ENCODE assay signal across 15 cellular contexts in genomic region chr6:106256201-106256968, GRCh38.
A peak's percentile ranks its signal among the peaks of the same experiment; 100 is the strongest.
DNase-seq lines count a peak whose midpoint lies in the region; ATAC-seq, FAIRE-seq and TF ChIP-seq lines count a peak whose summit lies in the region.
"Had no signal": no experiment of that assay in that cellular context is flagged by ENCODE, and none has a peak within 500 bp of the region (broad histone marks: within the 10 kb centered on the region; RNA-seq: fewer than 3 reads in every experiment).

No MANE protein-coding gene starts in this region.

- FAIRE-seq in HepG2 (lab: Jason Lieb, UNC), result no peak

- no peaks in the 10 kb centered on the region for H3K36me3 ChIP-seq in MG63
- H3K36me3 ChIP-seq in mammary epithelial cell (ENCODE audit: insufficient read depth, low read length), result no peaks in the 10 kb centered on the region
- no peaks in the 10 kb centered on the region for H3K36me3 ChIP-seq in HepG2 (replicated peaks in 1 of 2; ENCODE audit: control insufficient read depth in 1 of 2, insufficient read depth in 2 of 2, low read length in 2 of 2)
- H3K36me3 ChIP-seq: left lung, vagina had no signal

- no peaks in the 10 kb centered on the region for H3K27me3 ChIP-seq in MG63
- H3K27me3 ChIP-seq in mammary epithelial cell (ENCODE audit: insufficient read depth, low read length), result no peaks in the 10 kb centered on the region
- H3K27me3 ChIP-seq in HepG2 (ENCODE audit: control insufficient read depth in 1 of 2, insufficient read depth in 2 of 2, low read length in 2 of 2), result no peaks in the 10 kb centered on the region; a peak in 1 of 5 replicates
- H3K27me3 ChIP-seq: hepatocyte, left lung, vagina had no signal

- WGBS in mammary epithelial cell (ENCODE audit: low coverage, missing lambda C conversion rate), result 80% methylated on average over 4 of the region's 4 CpGs
- 80% methylated on average over 4 of the region's 4 CpGs for WGBS in HepG2 (ENCODE audit: low lambda C conversion rate)

- peak overlapping the region; percentile 40 for H3K27ac ChIP-seq in mammary epithelial cell (ENCODE audit: insufficient read depth, low read depth, low read length)
- H3K27ac ChIP-seq in HepG2 (ENCODE audit: extremely low read length, insufficient read depth, low read length), result no peak overlapping the region
- H3K27ac ChIP-seq: C4-2B, hepatocyte, left lung, vagina had no signal

- TF ChIP-seq CTCF in mammary epithelial cell (conservative IDR thresholded peaks at IDR 0.05 in 1 of 2, IDR thresholded peaks at IDR 0.05 in 1 of 2; ENCODE audit: extremely low read depth in 1 of 2, insufficient read depth in 1 of 2, low read depth in 1 of 2, low read length in 2 of 2), result no peak
- no peak for TF ChIP-seq CTCF in HepG2 (CRISPR knock-in tag; IDR thresholded peaks at IDR 0.05)

- H3K4me2 ChIP-seq in mammary epithelial cell (ENCODE audit: insufficient read depth, low read depth, low read length) (no peak overlapping the region), HepG2 (ENCODE audit: low read depth, low read length) (no peak overlapping the region)
- H3K4me2 ChIP-seq: hepatocyte had no signal

- TF ChIP-seq POLR2A in HepG2 (IDR thresholded peaks at IDR 0.05; ENCODE audit: insufficient read depth in 1 of 2, low read depth in 2 of 2, low read length in 2 of 2), result no peak

- TF ChIP-seq EP300 in HepG2 (IDR thresholded peaks at IDR 0.05; ENCODE audit: low read depth in 2 of 2, low read length in 2 of 2) (no peak), HepG2 (CRISPR knock-in tag; IDR thresholded peaks at IDR 0.05; ENCODE audit: borderline replicate concordance) (no peak)

- intact Hi-C loops in mammary epithelial cell (cut with micrococcal nuclease) (no loop called here), HepG2 (cut with micrococcal nuclease; ENCODE audit: unreplicated experiment) (no loop called here)

- ATAC-seq in HepG2, result no peak
- ATAC-seq: left lung; stimulated activated naive CD8-positive, alpha-beta T cell treated with anti-CD3 and anti-CD28 coated beads, Interleukin-15, amount 100 ng/mL, for 72 hours had no signal

- in situ Hi-C loops in mammary epithelial cell (cut with MboI; ENCODE audit: low sequenced_read_pairs in 2 of 2), result no loop called here
- in situ Hi-C loops in HepG2 (cut with HindIII; ENCODE audit: extremely low pct_ligation_motif_present, low pct_unique_long_range_greater_than_20kb), result no loop called here

- H3K4me1 ChIP-seq in mammary epithelial cell (ENCODE audit: insufficient read depth, low read length) (peaks cover 61% of the 10 kb centered on the region), HepG2 (ENCODE audit: insufficient read depth, low read length) (peaks cover 22% of the 10 kb centered on the region)
- H3K4me1 ChIP-seq: left lung had no signal

- BruUV-seq in mammary epithelial cell (replicated peaks; lab: Mats Ljungman, UMichigan) (no TSS peak), HepG2 (replicated peaks; lab: Mats Ljungman, UMichigan) (no TSS peak)

- H3K9me3 ChIP-seq in MG63, result no peaks in the 10 kb centered on the region
- no peaks in the 10 kb centered on the region for H3K9me3 ChIP-seq in mammary epithelial cell (replicated peaks; ENCODE audit: insufficient read depth, low read length)
- H3K9me3 ChIP-seq in HepG2 (ENCODE audit: low read length), result no peaks in the 10 kb centered on the region
- H3K9me3 ChIP-seq: left lung, vagina had no signal

- H3K4me3 ChIP-seq in MG63 (no peak overlapping the region), mammary epithelial cell (replicated peaks in 1 of 3; ENCODE audit: insufficient read depth in 1 of 3, low read depth in 2 of 3, low read length in 3 of 3) (no peak overlapping the region), HepG2 (replicated peaks in 1 of 3; ENCODE audit: insufficient read depth in 1 of 3, low read depth in 2 of 3, low read length in 3 of 3) (no peak overlapping the region)
- H3K4me3 ChIP-seq: hepatocyte, left lung, vagina had no signal

- dilution Hi-C loops in mammary epithelial cell (cut with HindIII; ENCODE audit: low sequenced_read_pairs), result no loop called here

- peaks cover 63% of the 10 kb centered on the region for H3K79me2 ChIP-seq in mammary epithelial cell (ENCODE audit: insufficient read depth, low read length)
- H3K79me2 ChIP-seq in HepG2 (ENCODE audit: insufficient read depth, low read length), result peaks cover 6% of the 10 kb centered on the region

- no peak overlapping the region for H2AFZ ChIP-seq in mammary epithelial cell (ENCODE audit: low read depth, low read length)
- no peak overlapping the region for H2AFZ ChIP-seq in HepG2 (ENCODE audit: low read length)
- H2AFZ ChIP-seq: hepatocyte had no signal

- H3K9ac ChIP-seq in mammary epithelial cell (ENCODE audit: insufficient read depth, low read length) (no peak overlapping the region), HepG2 (ENCODE audit: insufficient read depth, low read depth, low read length) (no peak overlapping the region)

- POLR2A ChIA-PET in HepG2 (lab: Yijun Ruan, JAX), result no interaction called here

- no peaks in the 10 kb centered on the region for H4K20me1 ChIP-seq in mammary epithelial cell (ENCODE audit: insufficient read depth, low read length)
- H4K20me1 ChIP-seq in HepG2 (ENCODE audit: insufficient read depth, low read length), result no peaks in the 10 kb centered on the region; the same call in 1 of the 2 replicates

- CTCF ChIA-PET in mammary epithelial cell (lab: Charles Lee; ENCODE audit: low non-redundant PET), result no interaction called here
- CTCF ChIA-PET in HepG2 (lab: Yijun Ruan, JAX; ENCODE audit: low intra/inter-chr PET ratio, low total read pairs), result no interaction called here

- peak; percentile 50 for DNase-seq in EH (ENCODE audit: low read depth)
- peak; percentile 42 for DNase-seq in MG63
- DNase-seq in mammary epithelial cell, result peak; percentile 44
- DNase-seq in HepG2 (ENCODE audit: low spot score), result no peak
- DNase-seq in COR-L47 (lab: John Stamatoyannopoulos, UW), result no peak
- DNase-seq in KG1 (lab: John Stamatoyannopoulos, UW), result no peak
- DNase-seq in putamen (ENCODE audit: low spot score), result no peak
- DNase-seq: activated CD4-positive, alpha-beta memory T cell treated with anti-CD3 and anti-CD28 coated beads, Interleukin-2, amount 10 ng/mL, durations not matched to agents 7 days and 5 days; amygdala; left lung; MM.1S; stimulated activated naive CD8-positive, alpha-beta T cell treated with anti-CD3 and anti-CD28 coated beads, Interleukin-15, amount 100 ng/mL, for 72 hours had no signal

- TF ChIP-seq RAD21 in HepG2 (CRISPR knock-in tag; IDR thresholded peaks at IDR 0.05), result no peak

TF ChIP-seq in HepG2, 621 proteins besides CTCF, POLR2A, EP300 and RAD21:
- 0 out of 2 replicates have a peak, but pooled peaks have one; percentile 23 for TF ChIP-seq HNF1A (IDR thresholded peaks at IDR 0.05; ENCODE audit: low read depth)
- no peak for TF ChIP-seq HNF1A (CRISPR knock-in tag; IDR thresholded peaks at IDR 0.05; ENCODE audit: borderline replicate concordance)
- TF ChIP-seq ZNF280D (CRISPR knock-in tag; IDR thresholded peaks at IDR 0.05), result no peak

Comparison
In these comparisons a context has a peak if more than half of its experiments do, and no peak if none do; other contexts are left out.
1. DNase-seq: peak in EH (single experiment), MG63 (single experiment) and mammary epithelial cell (single experiment); none in HepG2 (single experiment), COR-L47 (single experiment), KG1 (single experiment) and putamen (single experiment).